8 cellular contexts compared by ENCODE assay signal in the genomic region with DNA sequence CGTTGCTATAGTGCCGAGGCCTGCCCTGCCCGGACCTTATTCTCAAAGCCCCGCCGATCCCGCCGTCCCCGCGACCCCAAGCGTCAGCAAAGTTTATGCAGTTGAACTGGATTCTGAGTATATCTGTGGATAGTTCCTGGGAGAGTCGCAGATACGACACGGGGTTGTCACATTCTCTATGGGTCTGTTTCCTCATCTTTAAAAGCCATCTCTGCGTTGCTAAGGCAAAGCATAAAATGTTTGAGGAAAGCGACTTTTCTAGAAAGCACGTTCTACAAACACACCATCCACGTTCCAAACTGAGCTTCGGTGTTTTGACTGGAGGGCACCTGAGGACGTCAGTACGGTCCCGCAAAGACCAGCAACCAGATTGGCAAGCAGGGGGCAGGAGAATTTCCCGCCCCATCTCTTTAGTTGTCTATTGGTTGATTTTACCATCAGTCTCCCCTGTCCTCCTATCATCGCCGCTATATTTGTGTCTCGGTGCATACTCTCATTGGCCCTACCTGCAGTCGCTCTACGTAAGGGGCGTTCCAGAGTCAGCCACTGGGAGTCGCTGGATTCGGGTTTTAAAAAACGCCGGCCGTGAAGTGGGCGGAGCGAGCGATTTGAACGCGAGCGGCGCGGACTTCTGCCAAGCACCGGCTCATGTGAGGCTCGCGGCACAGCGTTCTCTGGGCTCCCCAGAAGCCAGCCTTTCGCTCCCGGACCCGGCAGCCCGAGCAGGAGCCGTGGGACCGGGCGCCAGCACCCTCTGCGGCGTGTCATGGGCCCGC. TPM values are rescaled to one million over a fixed set of nuclear protein-coding genes. Genes with fewer than 3 reads are reported as not detected.
DNase-seq lines count a peak whose midpoint lies in the region; ATAC-seq and TF ChIP-seq lines count a peak whose summit lies in the region.

A gene (plus strand): TSS at position 626 of the 776 bp plus-strand sequence. CDS start 141 bp downstream, at position 767.

- intact Hi-C loops in psoas muscle (cut with DNase I) (no loop called here), vagina (cut with DNase I) (no loop called here)

- no peak for TF ChIP-seq POLR2A in vagina (IDR thresholded peaks at IDR 0.05)

- DNase-seq in NCI-H187 (lab: John Stamatoyannopoulos, UW) (peak; percentile 95 to 98), T-helper 2 cell (peak; percentile 84 to 99 (median 91)), anterior cingulate cortex (lab: John Stamatoyannopoulos, UW) (peak; percentile 49 to 97 (median 92)), right atrium auricular region (ENCODE audit: low spot score) (peak; percentile 98), psoas muscle (peak; percentile 97 to 98), vagina (ENCODE audit: extremely low spot score in 2 of 2) (peak in 1 of 2 donors; percentile 98)

- H3K36me3 ChIP-seq in right atrium auricular region = peaks cover 8% of the 10 kb centered on the region
- H3K36me3 ChIP-seq in psoas muscle (ENCODE audit: insufficient read depth in 1 of 2, low read depth in 1 of 2) = peaks cover 0 to 12% of the 10 kb centered on the region in 2 donors
- peaks cover 0 to 11% of the 10 kb centered on the region in 2 donors for H3K36me3 ChIP-seq in vagina

- H3K27me3 ChIP-seq in right atrium auricular region (no peaks in the 10 kb centered on the region), psoas muscle (ENCODE audit: insufficient read depth in 3 of 3, low read length in 2 of 3) (peaks cover 0 to 5% (median 0%) of the 10 kb centered on the region in 3 donors), vagina (no peaks in the 10 kb centered on the region)

- 1% methylated on average over 55 of the region's 55 CpGs for WGBS in psoas muscle, 3 donors

- ATAC-seq in GM18498 (IDR thresholded peaks at IDR 0.05; ENCODE audit: unreplicated experiment) (peak; percentile 98), HG02938 (IDR thresholded peaks at IDR 0.05; ENCODE audit: unreplicated experiment) (peak; percentile 99), psoas muscle (peak; percentile 99)

- H3K27ac ChIP-seq in right atrium auricular region (peak within 1 kb of the TSS in 1 of 2 donors; percentile 61), psoas muscle (no peak within 1 kb of the TSS), vagina (peak within 1 kb of the TSS; percentile 15)

- H3K9me3 ChIP-seq in right atrium auricular region = no peaks in the 10 kb centered on the region
- H3K9me3 ChIP-seq in psoas muscle = no peaks in the 10 kb centered on the region
- H3K9me3 ChIP-seq in vagina = no peaks in the 10 kb centered on the region

- TF ChIP-seq CTCF in right atrium auricular region (IDR thresholded peaks at IDR 0.05) (peak; percentile 26 to 40), psoas muscle (IDR thresholded peaks at IDR 0.05) (peak; percentile 32), vagina (IDR thresholded peaks at IDR 0.05) (peak in 1 of 3 experiments; percentile 36)

- peaks cover 0 to 13% of the 10 kb centered on the region in 2 donors for H3K4me1 ChIP-seq in right atrium auricular region
- H3K4me1 ChIP-seq in psoas muscle = peaks cover 4% of the 10 kb centered on the region
- H3K4me1 ChIP-seq in vagina = peaks cover 8% of the 10 kb centered on the region

- H3K4me3 ChIP-seq in right atrium auricular region (peak within 1 kb of the TSS; percentile 55 to 74), psoas muscle (peak within 1 kb of the TSS; percentile 75), vagina (peak within 1 kb of the TSS; percentile 67 to 86)

RNA-seq across cellular contexts. Expression of the gene that starts here (rescaled TPM):
- total RNA-seq in right atrium auricular region (under 1 TPM; 0.35 to 0.41 TPM), psoas muscle (not detected), vagina (not detected)
- under 1 TPM in 2 of 3 donors, not detected in 1; 0.12 to 0.23 TPM for polyA plus RNA-seq in psoas muscle

Comparison
In these comparisons a context has a peak if more than half of its experiments do, and no peak if none do; other contexts are left out.
1. Peak in DNase-seq and H3K4me3 ChIP-seq in right atrium auricular region; RNA of the gene not detected or under 1 TPM.
2. Peak in DNase-seq, ATAC-seq and H3K4me3 ChIP-seq in psoas muscle; RNA of the gene not detected or under 1 TPM.